ENCODE assay signal across 13 cellular contexts in the genomic region with DNA sequence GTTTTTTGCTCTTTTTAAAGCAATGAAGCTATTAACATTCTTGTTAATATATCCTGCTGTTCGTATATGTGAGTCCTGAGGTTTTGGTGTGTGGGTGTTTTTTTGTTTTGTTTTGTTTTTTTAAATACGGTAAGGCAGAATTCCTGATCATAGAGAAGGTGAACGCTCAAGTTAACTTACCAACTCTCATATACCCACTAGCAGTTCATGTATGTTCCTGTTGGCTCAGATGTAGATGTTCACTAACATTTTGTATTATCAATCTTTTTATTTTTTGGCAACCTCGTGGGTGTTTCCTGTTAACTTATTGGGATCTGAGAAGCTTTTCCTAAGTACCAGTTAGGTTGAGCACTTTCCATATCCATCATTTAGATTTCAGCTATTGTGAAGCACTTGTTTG. TPM values are rescaled to one million over a fixed set of nuclear protein-coding genes. Genes with fewer than 3 reads are reported as not detected.
A peak's percentile ranks its signal among the peaks of the same experiment; 100 is the strongest.
DNase-seq lines count a peak whose midpoint lies in the region; ATAC-seq, FAIRE-seq and TF ChIP-seq lines count a peak whose summit lies in the region.
"Had no signal": no experiment of that assay in that cellular context is flagged by ENCODE, and none has a peak within 500 bp of the region (broad histone marks: within the 10 kb centered on the region; RNA-seq: fewer than 3 reads in every experiment).

No MANE protein-coding gene starts in this region.

- FAIRE-seq in GM19239 (lab: Jason Lieb, UNC): peak; percentile 57

- no peaks in the 10 kb centered on the region for H3K36me3 ChIP-seq in spleen

- H3K4me1 ChIP-seq in spleen: peaks cover 0 to 71% (median 22%) of the 10 kb centered on the region in 6 donors

- H3K4me3 ChIP-seq in spleen (no peak overlapping the region), dorsolateral prefrontal cortex (no peak overlapping the region)
- H3K4me3 ChIP-seq: GM23248 had no signal

- H3K4me1 Mint-ChIP-seq in T-helper 17 cell (peaks cover 40% of the 10 kb centered on the region), mesothelial cell of epicardium (peaks cover 20% of the 10 kb centered on the region)

- TF ChIP-seq CTCF in mesothelial cell of epicardium (IDR thresholded peaks at IDR 0.05; ENCODE audit: unreplicated experiment) (no peak), spleen (IDR thresholded peaks at IDR 0.05 in 8 of 11, conservative IDR thresholded peaks at IDR 0.05 in 3 of 11) (no peak), dorsolateral prefrontal cortex (IDR thresholded peaks at IDR 0.05 in 54 of 56, conservative IDR thresholded peaks at IDR 0.05 in 2 of 56; ENCODE audit: low read depth in 1 of 56, partially characterized antibody in 56 of 56) (no peak)

- H3K27ac ChIP-seq in spleen (no peak overlapping the region), dorsolateral prefrontal cortex (no peak overlapping the region)
- H3K27ac ChIP-seq: GM23248 had no signal

- DNase-seq in GM19239 (ENCODE audit: insufficient read length, low spot score) (no peak), T-helper 17 cell (no peak), mesothelial cell of epicardium (ENCODE audit: low spot score in 2 of 2, unreplicated experiment in 2 of 2) (no peak), SW480 (ENCODE audit: low spot score) (no peak), spleen (no peak), dorsolateral prefrontal cortex (no peak)
- DNase-seq: CD8-positive, alpha-beta memory T cell; DMS53; GF-D8; GM23248; H7 had no signal

- H3K9me3 ChIP-seq in T-helper 17 cell (ENCODE audit: control insufficient read depth, low read length, poor library complexity, severe bottlenecking) (no peaks in the 10 kb centered on the region), spleen (peaks cover 0 to 5% (median 2%) of the 10 kb centered on the region in 8 donors)

- H3K27me3 ChIP-seq in spleen (replicated peaks in 1 of 7) (no peaks in the 10 kb centered on the region), dorsolateral prefrontal cortex (no peaks in the 10 kb centered on the region)

- no peaks in the 10 kb centered on the region for H3K27me3 Mint-ChIP-seq in T-helper 17 cell
- no peaks in the 10 kb centered on the region for H3K27me3 Mint-ChIP-seq in mesothelial cell of epicardium (ENCODE audit: low read depth)
- H3K27me3 Mint-ChIP-seq: CD8-positive, alpha-beta memory T cell; IgD-negative memory B cell had no signal

- H3K27ac Mint-ChIP-seq in T-helper 17 cell (peak overlapping the region; percentile 3), mesothelial cell of epicardium (peak overlapping the region; percentile 82)
- H3K27ac Mint-ChIP-seq: IgD-negative memory B cell had no signal

- TF ChIP-seq POLR2A in spleen (IDR thresholded peaks at IDR 0.05): no peak

- no peaks in the 10 kb centered on the region for H3K9me3 Mint-ChIP-seq in mesothelial cell of epicardium

- WGBS in spleen, 5 donors: 55 to 71% (median 68%) methylated on average over 4 of the region's 4 CpGs

- no peak overlapping the region for H3K4me3 Mint-ChIP-seq in T-helper 17 cell
- no peak overlapping the region for H3K4me3 Mint-ChIP-seq in mesothelial cell of epicardium
- H3K4me3 Mint-ChIP-seq: CD14-positive monocyte; CD8-positive, alpha-beta memory T cell; IgD-negative memory B cell had no signal

- intact Hi-C loops in spleen (cut with DNase I; ENCODE audit: low total_unique reads): no loop called here
- intact Hi-C loops in dorsolateral prefrontal cortex (cut with DNase I): no loop called here

- H3K36me3 Mint-ChIP-seq in T-helper 17 cell (ENCODE audit: low read depth): no peaks in the 10 kb centered on the region
- peaks cover 9% of the 10 kb centered on the region for H3K36me3 Mint-ChIP-seq in mesothelial cell of epicardium

- ATAC-seq in T-helper 17 cell: no peak

RNA-seq across cellular contexts. Expression of gene TRIM24, which starts 20.5 kb away (rescaled TPM):
- total RNA-seq in T-helper 17 cell (10 to 100 TPM; 14.3 to 16.6 TPM), mesothelial cell of epicardium (85.3 to 89.3 TPM (median 86.6 TPM) in 3 replicates), spleen (10 to 100 TPM; 13.7 to 22.3 (median 15.9) TPM), dorsolateral prefrontal cortex (10 to 100 TPM; 15.0 to 36.4 (median 22.1) TPM)
- polyA plus RNA-seq in spleen: 1 to 10 TPM; 5.2 to 6.5 (median 5.7) TPM
